ENCODE assay signal across 9 cellular contexts in the genomic region with DNA sequence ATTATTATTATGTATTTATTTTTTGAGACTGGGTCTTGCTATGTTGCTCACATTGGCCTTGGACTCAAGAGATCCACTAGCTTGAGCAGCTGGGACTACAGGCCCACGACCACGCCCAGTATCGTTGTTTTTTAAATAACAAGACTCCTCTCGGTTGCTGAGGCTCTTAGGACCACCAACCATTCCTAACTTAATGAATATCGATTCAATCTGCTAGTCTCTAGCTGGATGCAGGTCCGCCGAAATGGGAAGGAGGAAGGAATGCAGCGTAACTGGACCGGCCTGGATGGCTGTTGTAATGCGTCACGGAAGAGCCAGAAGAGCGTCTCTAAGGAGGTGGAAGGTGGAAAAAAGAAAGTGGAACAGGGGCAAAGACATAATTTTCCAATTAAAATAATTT. TPM values are rescaled to one million over a fixed set of nuclear protein-coding genes. Genes with fewer than 3 reads are reported as not detected.
DNase-seq lines count a peak whose midpoint lies in the region; TF ChIP-seq lines count a peak whose summit lies in the region.
"Had no signal": no experiment of that assay in that cellular context is flagged by ENCODE, and none has a peak within 500 bp of the region (broad histone marks: within the 10 kb centered on the region; RNA-seq: fewer than 3 reads in every experiment).

No MANE protein-coding gene starts in this region.

- no peaks in the 10 kb centered on the region for H3K27me3 ChIP-seq in esophagus muscularis mucosa
- H3K27me3 ChIP-seq in trophoblast cell (ENCODE audit: insufficient read depth, low read length): no peaks in the 10 kb centered on the region

- H3K14ac ChIP-seq in trophoblast cell (ENCODE audit: low read length): no peak overlapping the region

- no peak overlapping the region for H2AK5ac ChIP-seq in trophoblast cell (ENCODE audit: low read length)

- H3K4me3 ChIP-seq in esophagus muscularis mucosa (peak overlapping the region; percentile 64 to 99 (median 84)), trophoblast cell (ENCODE audit: low read depth, low read length) (peak overlapping the region; percentile 40)

- H2BK5ac ChIP-seq in trophoblast cell (ENCODE audit: low read depth, low read length, poor library complexity): no peak overlapping the region

- H3K79me2 ChIP-seq in trophoblast cell (ENCODE audit: control insufficient read depth, insufficient read depth, low read length, poor library complexity): peaks cover 41% of the 10 kb centered on the region

- peak overlapping the region; percentile 51 for H4K8ac ChIP-seq in trophoblast cell (ENCODE audit: low read depth, low read length)

- H3K27ac ChIP-seq in esophagus muscularis mucosa (replicated peaks in 1 of 4) (peak overlapping the region; percentile 92 to 96 (median 94)), trophoblast cell (ENCODE audit: low read depth, low read length) (peak overlapping the region; percentile 99)

- H3K9ac ChIP-seq in trophoblast cell (ENCODE audit: low read length): no peak overlapping the region

- no peak for TF ChIP-seq CTCF in esophagus muscularis mucosa (IDR thresholded peaks at IDR 0.05)

- H4K12ac ChIP-seq in trophoblast cell (ENCODE audit: low read depth, low read length): no peak overlapping the region

- TF ChIP-seq EP300 in esophagus muscularis mucosa (IDR thresholded peaks at IDR 0.05): no peak

- H2BK12ac ChIP-seq in trophoblast cell (ENCODE audit: low read length): peak overlapping the region; percentile 68

- H3K4ac ChIP-seq in trophoblast cell (ENCODE audit: low read depth, low read length): peak overlapping the region; percentile 72

- H3K36me3 ChIP-seq in esophagus muscularis mucosa (peaks cover 0 to 19% (median 2%) of the 10 kb centered on the region in 4 donors), trophoblast cell (ENCODE audit: control insufficient read depth in 1 of 2, insufficient read depth in 2 of 2, low read length in 2 of 2) (peaks cover 7 to 24% of the 10 kb centered on the region in 2 experiments)

- H4K91ac ChIP-seq in trophoblast cell (ENCODE audit: low read depth, low read length): peak overlapping the region; percentile 65

- intact Hi-C loops in esophagus muscularis mucosa (cut with DNase I): loop anchor here (5.0 kb wide), 1 partner anchor 34 kb away; no protein-coding TSS in a partner anchor

- H2BK120ac ChIP-seq in trophoblast cell (ENCODE audit: insufficient read depth, low read length, poor library complexity): no peak overlapping the region

- H3K18ac ChIP-seq in trophoblast cell (ENCODE audit: low read length): no peak overlapping the region

- H3K4me1 ChIP-seq in esophagus muscularis mucosa (peaks cover 58 to 75% (median 70%) of the 10 kb centered on the region in 4 donors), trophoblast cell (ENCODE audit: control insufficient read depth in 1 of 2, insufficient read depth in 2 of 2, low read length in 2 of 2) (peaks cover 21 to 43% of the 10 kb centered on the region in 2 experiments)

- TF ChIP-seq POLR2A in esophagus muscularis mucosa (IDR thresholded peaks at IDR 0.05; ENCODE audit: low read depth): no peak

- WGBS in esophagus muscularis mucosa: 72% methylated on average over 12 of the region's 12 CpGs
- no CpG with 5 or more reads among the region's 12 CpGs for WGBS in trophoblast cell (ENCODE audit: extremely low coverage, insufficient coverage, insufficient read length)

- no peak overlapping the region for H2AFZ ChIP-seq in trophoblast cell (ENCODE audit: insufficient read depth, low read length, poor library complexity)

- H3K23ac ChIP-seq in trophoblast cell (ENCODE audit: low read length): no peak overlapping the region

- H3K9me3 ChIP-seq in esophagus muscularis mucosa (no peaks in the 10 kb centered on the region), trophoblast cell (ENCODE audit: insufficient read depth, low read depth, low read length) (no peaks in the 10 kb centered on the region)

- peak overlapping the region; percentile 71 for H3K4me2 ChIP-seq in trophoblast cell (ENCODE audit: low read length)

- H3K79me1 ChIP-seq in trophoblast cell (ENCODE audit: low read length): peaks cover 47% of the 10 kb centered on the region

- DNase-seq in Daoy (ENCODE audit: low read depth): peak; percentile 39
- no peak for DNase-seq in esophagus muscularis mucosa (ENCODE audit: extremely low spot score)
- DNase-seq in trophoblast cell: peak; percentile 90 to 91
- no peak for DNase-seq in DMS53 treated with DMSO at 0.1 percent for 48 hours (lab: John Stamatoyannopoulos, UW; ENCODE audit: unreplicated experiment)
- DNase-seq in iPS-NIHi11 (ENCODE audit: low spot score): no peak
- no peak for DNase-seq in GM03348 (ENCODE audit: low spot score)
- DNase-seq in SK-N-DZ (ENCODE audit: low spot score): no peak
- DNase-seq: stimulated activated CD4-positive, alpha-beta T cell treated with anti-CD3 and anti-CD28 coated beads, Interleukin-2, amount 100 ng/mL, for 24 hours had no signal

TF ChIP-seq in PFSK-1, 5 proteins besides CTCF, POLR2A, EP300 and RAD21:
- 0 out of 2 replicates have a peak, but pooled peaks have one; percentile 9 for TF ChIP-seq POLR2AphosphoS5 (IDR thresholded peaks at IDR 0.05; ENCODE audit: low read depth, low read length)
- peak; percentile 45; the same call in 1 of the 2 replicates for TF ChIP-seq SIN3A (IDR thresholded peaks at IDR 0.05; ENCODE audit: borderline replicate concordance, insufficient read depth, low read length)
- no peak for TF ChIP-seq FOXP2 (optimal IDR thresholded peaks at IDR 0.05; ENCODE audit: borderline replicate concordance, extremely low read depth, extremely low read length, insufficient read depth)
- TF ChIP-seq TAF1 (IDR thresholded peaks at IDR 0.05; ENCODE audit: borderline replicate concordance, insufficient read depth, low read length): no peak
- no peak for TF ChIP-seq REST (IDR thresholded peaks at IDR 0.05; ENCODE audit: insufficient read depth in 1 of 2, low read depth in 2 of 2, low read length in 2 of 2)

RNA-seq across cellular contexts. Expression of gene ANXA2, which starts 1.7 kb away (rescaled TPM):
- 2,152 and 2,505 TPM in 2 replicates for total RNA-seq in Daoy (2014; rRNA removed; shearing (Covaris generic))
- 730 TPM for polyA plus RNA-seq in PFSK-1 (2012; ENCODE audit: insufficient read length, low read depth)
- 100 to 1,000 TPM; 333 to 606 (median 406) TPM for total RNA-seq in esophagus muscularis mucosa
- polyA plus RNA-seq in trophoblast cell (2013): 2,156 and 2,172 TPM in 2 replicates
- 41.3 and 47.6 TPM in 2 replicates for polyA plus RNA-seq in SK-N-DZ (2014; cell fraction: cytosol; rRNA removed)
- 24.6 and 24.8 TPM in 2 replicates for polyA plus RNA-seq in SK-N-DZ (2014; cell fraction: nucleus; rRNA removed)

Comparison
In these comparisons a context has a peak if more than half of its experiments do, and no peak if none do; other contexts are left out.
1. DNase-seq: peak in Daoy (single experiment) and trophoblast cell (2 of 2); none in esophagus muscularis mucosa (single experiment), DMS53 treated with DMSO at 0.1 percent for 48 hours (single experiment), iPS-NIHi11 (single experiment), GM03348 (single experiment) and SK-N-DZ (single experiment).